ENCODE assay signal across 8 cellular contexts in the genomic region with DNA sequence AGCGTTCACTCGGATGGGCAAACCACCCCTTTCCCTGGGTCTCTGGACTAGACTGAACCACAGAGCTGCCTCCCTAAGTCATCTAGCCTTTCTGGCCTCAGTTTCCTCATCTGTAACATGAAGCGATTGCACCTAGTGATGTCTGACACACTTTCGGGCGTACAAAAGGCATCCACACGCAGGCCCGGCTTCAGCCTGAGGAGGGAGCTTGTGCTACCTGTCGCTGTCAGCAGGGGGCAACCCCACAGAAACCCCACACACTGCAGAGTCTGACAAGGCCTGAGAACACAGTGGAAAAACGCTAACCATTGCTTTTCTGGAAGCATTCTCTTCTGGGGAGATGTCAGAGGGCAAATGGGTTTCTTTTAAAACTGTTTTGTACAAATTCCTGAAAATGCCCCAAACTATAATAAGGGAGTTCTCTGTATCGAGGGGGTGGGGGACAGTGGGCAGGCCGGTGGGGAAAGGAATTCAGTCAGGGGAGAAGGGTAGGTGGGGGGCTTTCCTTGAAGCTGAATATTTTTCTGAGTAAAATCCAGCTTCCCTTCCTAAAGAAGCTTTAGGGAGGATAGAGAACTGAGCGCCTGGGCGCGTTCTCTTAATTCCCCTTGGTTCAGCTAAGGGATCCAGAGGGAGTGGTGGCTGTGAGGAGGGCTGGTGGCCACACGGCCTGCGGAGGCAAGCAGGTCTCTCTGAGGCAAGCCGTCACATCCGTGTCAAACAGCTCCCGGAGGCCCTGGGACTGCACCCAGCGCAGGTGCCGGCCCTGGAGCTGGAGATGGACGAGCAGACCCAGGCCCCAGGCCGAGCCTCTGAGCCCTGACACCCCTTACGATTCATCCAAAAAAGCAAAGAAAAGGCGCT. TPM values are rescaled to one million over a fixed set of nuclear protein-coding genes. Genes with fewer than 3 reads are reported as not detected.
DNase-seq lines count a peak whose midpoint lies in the region; ATAC-seq and TF ChIP-seq lines count a peak whose summit lies in the region.

No MANE protein-coding gene starts in this region.

- H3K27me3 ChIP-seq in RWPE2 (ENCODE audit: insufficient read depth, poor library complexity, severe bottlenecking) (no peaks in the 10 kb centered on the region), cardiac muscle cell (no peaks in the 10 kb centered on the region)

- H3K27ac ChIP-seq in RWPE2 (ENCODE audit: poor library complexity, severe bottlenecking) (no peak overlapping the region), cardiac muscle cell (no peak overlapping the region)

- no peaks in the 10 kb centered on the region for H3K9me3 Mint-ChIP-seq in activated naive CD4-positive, alpha-beta T cell treated with anti-CD3 and anti-CD28 coated beads for 36 hours

- H3K4me1 Mint-ChIP-seq in activated naive CD4-positive, alpha-beta T cell treated with anti-CD3 and anti-CD28 coated beads for 36 hours (ENCODE audit: low read depth): no peaks in the 10 kb centered on the region

- intact Hi-C loops in activated naive CD4-positive, alpha-beta T cell treated with anti-CD3 and anti-CD28 coated beads for 36 hours (cut with micrococcal nuclease): loop anchor here (5.0 kb wide), 2 partner anchors 139 to 879 kb away; no protein-coding TSS in a partner anchor

- ATAC-seq in GM19328 (IDR thresholded peaks at IDR 0.05; ENCODE audit: unreplicated experiment) (peak; percentile 82), HG03520 (IDR thresholded peaks at IDR 0.05; ENCODE audit: unreplicated experiment) (peak; percentile 82), RWPE2 (ENCODE audit: low read depth) (peak; percentile 79), omental fat pad (ENCODE audit: low FRiP score) (no peak)

- peak; percentile 75 for TF ChIP-seq CTCF in RWPE2 (IDR thresholded peaks at IDR 0.05; ENCODE audit: poor library complexity, severe bottlenecking)
- TF ChIP-seq CTCF in cardiac muscle cell (IDR thresholded peaks at IDR 0.05; ENCODE audit: low read depth, low read length): peak; percentile 87
- TF ChIP-seq CTCF in omental fat pad (IDR thresholded peaks at IDR 0.05): no peak

- H3K27ac Mint-ChIP-seq in activated naive CD4-positive, alpha-beta T cell treated with anti-CD3 and anti-CD28 coated beads for 36 hours: no peak overlapping the region

- no peak overlapping the region for H3K4me3 ChIP-seq in RWPE2 (ENCODE audit: severe bottlenecking)
- no peak overlapping the region for H3K4me3 ChIP-seq in cardiac muscle cell

- H3K9me3 ChIP-seq in RWPE2 (ENCODE audit: severe bottlenecking) (no peaks in the 10 kb centered on the region), cardiac muscle cell (ENCODE audit: low read depth) (no peaks in the 10 kb centered on the region)

- H3K27me3 Mint-ChIP-seq in activated naive CD4-positive, alpha-beta T cell treated with anti-CD3 and anti-CD28 coated beads for 36 hours (ENCODE audit: low read depth): no peaks in the 10 kb centered on the region

- no peak overlapping the region for H3K4me3 Mint-ChIP-seq in activated naive CD4-positive, alpha-beta T cell treated with anti-CD3 and anti-CD28 coated beads for 36 hours

- no peaks in the 10 kb centered on the region for H3K36me3 Mint-ChIP-seq in activated naive CD4-positive, alpha-beta T cell treated with anti-CD3 and anti-CD28 coated beads for 36 hours (ENCODE audit: low read depth)

- CTCF ChIA-PET in activated naive CD4-positive, alpha-beta T cell treated with anti-CD3 and anti-CD28 coated beads for 36 hours (lab: Charles Lee): interaction anchor here (0.6 to 3.1 kb wide), 16 partner anchors 10 to 879 kb away, joined by 3 to 12 read pairs (median 4); no protein-coding TSS in a partner anchor

- DNase-seq in COLO668 (lab: John Stamatoyannopoulos, UW; ENCODE audit: unreplicated experiment): peak; percentile 57
- no peak for DNase-seq in RWPE2 (ENCODE audit: low spot score)
- DNase-seq in activated naive CD4-positive, alpha-beta T cell treated with anti-CD3 and anti-CD28 coated beads for 36 hours: peak; percentile 74
- peak; percentile 56 to 70 for DNase-seq in cardiac muscle cell (ENCODE audit: low read depth in 1 of 2, low spot score in 1 of 2)
- peak; percentile 26 for DNase-seq in retina
- no peak for DNase-seq in omental fat pad (ENCODE audit: low spot score)

- H3K36me3 ChIP-seq in RWPE2 (ENCODE audit: low read depth) (no peaks in the 10 kb centered on the region), cardiac muscle cell (no peaks in the 10 kb centered on the region)

- H3K4me1 ChIP-seq in RWPE2 (ENCODE audit: insufficient read depth, poor library complexity, severe bottlenecking) (no peaks in the 10 kb centered on the region), cardiac muscle cell (ENCODE audit: low read depth) (no peaks in the 10 kb centered on the region)

RNA-seq across cellular contexts. Expression of a gene that starts 0.6 kb away (rescaled TPM):
- not detected for total RNA-seq in activated naive CD4-positive, alpha-beta T cell treated with anti-CD3 and anti-CD28 coated beads for 36 hours
- total RNA-seq in cardiac muscle cell (not detected in 2 replicates), omental fat pad (not detected)
- not detected in 2 replicates for polyA plus RNA-seq in cardiac muscle cell

Comparison
In these comparisons a context has a peak if more than half of its experiments do, and no peak if none do; other contexts are left out.
1. DNase-seq: peak in COLO668 (single experiment), activated naive CD4-positive, alpha-beta T cell treated with anti-CD3 and anti-CD28 coated beads for 36 hours (single experiment), cardiac muscle cell (2 of 2) and retina (single experiment); none in RWPE2 (single experiment) and omental fat pad (single experiment).
2. CTCF ChIP-seq: peak in RWPE2 (single experiment) and cardiac muscle cell (single experiment); none in omental fat pad (0 of 3).